Comparison of ENCODE assay signal across 8 cellular contexts in genomic region chr14:59275668-59276067, GRCh38.
DNase-seq lines count a peak whose midpoint lies in the region; ATAC-seq, FAIRE-seq and TF ChIP-seq lines count a peak whose summit lies in the region.

No MANE protein-coding gene starts in this region.

- TF ChIP-seq CTCF in GM10248 (IDR thresholded peaks at IDR 0.05; ENCODE audit: control extremely low read depth, extremely low read depth, low read depth, missing control alignments): no peak

- H3K27ac ChIP-seq in CD8-positive, alpha-beta memory T cell (ENCODE audit: low read depth, low read length): no peak overlapping the region

- H3K4me3 ChIP-seq in CD8-positive, alpha-beta memory T cell (ENCODE audit: low read length): no peak overlapping the region

- POLR2A ChIA-PET in GM10248 (lab: Yijun Ruan, JAX): no interaction called here
- POLR2A ChIA-PET in CD8-positive, alpha-beta memory T cell (lab: Charles Lee): no interaction called here

- peak; percentile 93 for ATAC-seq in GM21529 (IDR thresholded peaks at IDR 0.05; ENCODE audit: unreplicated experiment)

- no peak overlapping the region for H3K27ac Mint-ChIP-seq in CD8-positive, alpha-beta memory T cell

- H3K4me3 Mint-ChIP-seq in CD8-positive, alpha-beta memory T cell: no peak overlapping the region

- FAIRE-seq in HTR-8/SVneo (lab: Jason Lieb, UNC): no peak

- H3K4me1 ChIP-seq in CD8-positive, alpha-beta memory T cell (ENCODE audit: insufficient read depth, low read length): no peaks in the 10 kb centered on the region

- DNase-seq in GM10248 (ENCODE audit: extremely low spot score): peak; percentile 58
- peak; percentile 85 for DNase-seq in HTR-8/SVneo (ENCODE audit: insufficient read length, low spot score)
- peak; percentile 85 for DNase-seq in astrocyte of the hippocampus (ENCODE audit: low read depth, low spot score)
- DNase-seq in lung microvascular endothelial cell (ENCODE audit: low read depth in 2 of 2): peak; percentile 64 to 89
- DNase-seq in NCI-H1436 (lab: John Stamatoyannopoulos, UW): no peak
- DNase-seq in HuH-7.5 (ENCODE audit: low spot score): no peak
- no peak for DNase-seq in CD8-positive, alpha-beta memory T cell

- no peaks in the 10 kb centered on the region for H3K36me3 ChIP-seq in CD8-positive, alpha-beta memory T cell (ENCODE audit: insufficient read depth, low read length)

- no peaks in the 10 kb centered on the region for H3K9me3 ChIP-seq in CD8-positive, alpha-beta memory T cell (ENCODE audit: low read length)

- H3K4me1 Mint-ChIP-seq in CD8-positive, alpha-beta memory T cell: peaks cover 16 to 23% (median 23%) of the 10 kb centered on the region in 3 donors

- no peaks in the 10 kb centered on the region for H3K27me3 ChIP-seq in CD8-positive, alpha-beta memory T cell (ENCODE audit: insufficient read depth, low read length, poor library complexity, severe bottlenecking)

- CTCF ChIA-PET in GM10248 (lab: Yijun Ruan, JAX): interaction anchor here (1.0 to 2.1 kb wide), 4 partner anchors 10 to 31 kb away, joined by 3 to 7 read pairs (median 3); no protein-coding TSS in a partner anchor
- CTCF ChIA-PET in CD8-positive, alpha-beta memory T cell (lab: Charles Lee): no interaction called here

- H3K36me3 Mint-ChIP-seq in CD8-positive, alpha-beta memory T cell: peaks cover 4 to 6% (median 5%) of the 10 kb centered on the region in 3 donors

- H3K27me3 Mint-ChIP-seq in CD8-positive, alpha-beta memory T cell: no peaks in the 10 kb centered on the region

- no peaks in the 10 kb centered on the region for H3K9me3 Mint-ChIP-seq in CD8-positive, alpha-beta memory T cell

Comparison
In these comparisons a context has a peak if more than half of its experiments do, and no peak if none do; other contexts are left out.
1. DNase-seq: peak in GM10248 (single experiment), HTR-8/SVneo (single experiment), astrocyte of the hippocampus (single experiment) and lung microvascular endothelial cell (2 of 2); none in NCI-H1436 (single experiment), HuH-7.5 (single experiment) and CD8-positive, alpha-beta memory T cell (0 of 5).